In the genomic region with DNA sequence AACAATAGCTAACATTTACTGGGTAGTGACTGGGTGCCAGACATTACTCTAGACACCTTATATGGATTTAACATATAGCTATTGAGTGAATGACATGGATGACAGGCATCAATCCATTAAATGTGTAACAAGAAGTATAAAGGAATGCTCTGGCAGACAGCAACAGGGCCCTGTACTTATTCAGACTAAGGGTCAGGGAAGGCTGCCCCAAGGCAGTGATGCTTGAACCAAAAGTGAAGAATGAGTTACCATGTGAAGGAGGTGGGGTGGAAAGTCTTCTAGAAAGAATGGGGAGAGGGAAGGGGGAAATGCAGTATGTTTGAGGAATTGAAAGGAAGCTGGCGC, we compare ENCODE assay signal across 1 cellular context.
TF ChIP-seq lines count a peak whose summit lies in the region.

No MANE protein-coding gene starts in this region.

TF ChIP-seq in neural cell, 6 proteins besides CTCF, POLR2A, EP300 and RAD21 (continued from another document):
- TF ChIP-seq EZH2 (IDR thresholded peaks at IDR 0.05; ENCODE audit: borderline replicate concordance, insufficient read depth, low read length, poor library complexity, severe bottlenecking) = no peak
